In the genomic region with DNA sequence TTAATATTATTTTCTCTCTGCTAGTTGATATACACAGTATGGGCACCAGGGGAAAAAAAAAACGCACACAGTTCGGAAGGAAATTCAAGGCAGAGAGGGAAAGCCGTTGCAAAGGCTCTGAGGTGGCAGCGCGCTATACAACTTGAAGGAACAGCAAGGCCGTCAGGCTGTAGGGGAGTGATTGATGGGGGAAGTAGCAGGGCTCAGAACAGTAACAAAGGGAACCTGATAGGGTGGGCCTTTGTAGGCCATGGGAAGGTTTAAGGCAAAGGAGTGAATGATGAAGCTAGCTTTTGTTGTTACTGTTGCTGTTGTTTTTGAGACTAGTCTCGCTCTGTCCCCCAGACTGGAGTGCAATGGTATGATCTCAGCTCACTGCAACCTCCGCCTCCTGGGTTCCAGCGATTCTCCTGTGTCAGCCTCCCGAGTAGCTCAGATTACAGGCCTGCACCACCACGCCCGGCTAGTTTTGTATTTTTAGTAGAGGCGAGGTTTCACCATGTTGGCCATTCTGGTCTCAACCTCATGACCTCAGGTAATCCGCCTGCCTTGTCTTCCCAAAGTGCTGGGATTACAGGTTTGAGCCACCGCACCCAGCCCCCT, we compare ENCODE assay signal across 9 cellular contexts. TPM values are rescaled to one million over a fixed set of nuclear protein-coding genes. Genes with fewer than 3 reads are reported as not detected.
DNase-seq lines count a peak whose midpoint lies in the region; ATAC-seq and TF ChIP-seq lines count a peak whose summit lies in the region.
"Had no signal": no experiment of that assay in that cellular context is flagged by ENCODE, and none has a peak within 500 bp of the region (broad histone marks: within the 10 kb centered on the region; RNA-seq: fewer than 3 reads in every experiment).

No MANE protein-coding gene starts in this region.

- no peaks in the 10 kb centered on the region for H3K9me3 Mint-ChIP-seq in activated naive CD4-positive, alpha-beta T cell treated with anti-CD3 and anti-CD28 coated beads for 36 hours
- H3K9me3 Mint-ChIP-seq: CD4-positive, alpha-beta memory T cell had no signal

- H2BK15ac ChIP-seq in mesenchymal stem cell (ENCODE audit: low read depth, poor library complexity, severe bottlenecking) = no peak overlapping the region

- peak overlapping the region; percentile 37 to 61 for H2BK12ac ChIP-seq in mesenchymal stem cell (ENCODE audit: low read length in 2 of 2)

- WGBS in mesenchymal stem cell = 55% methylated on average over 15 of the region's 15 CpGs
- WGBS in upper lobe of left lung, 2 donors = 55 to 61% methylated on average over 15 of the region's 15 CpGs

- ATAC-seq in upper lobe of left lung (ENCODE audit: low FRiP score in 2 of 2) (peak in 1 of 2 donors; percentile 38), HG03097 (IDR thresholded peaks at IDR 0.05; ENCODE audit: low FRiP score, unreplicated experiment) (no peak), HG02763 (IDR thresholded peaks at IDR 0.05; ENCODE audit: unreplicated experiment) (no peak)

- no peak overlapping the region for H3K4me2 ChIP-seq in mesenchymal stem cell (ENCODE audit: low read length, poor library complexity, severe bottlenecking)

- no peak overlapping the region for H2AFZ ChIP-seq in mesenchymal stem cell (ENCODE audit: low read depth, low read length)

- H3K27ac Mint-ChIP-seq in activated naive CD4-positive, alpha-beta T cell treated with anti-CD3 and anti-CD28 coated beads for 36 hours = peak overlapping the region; percentile 47

- intact Hi-C loops in activated naive CD4-positive, alpha-beta T cell treated with anti-CD3 and anti-CD28 coated beads for 36 hours (cut with micrococcal nuclease) = loop anchor here (1.0 to 5.0 kb wide), 8 partner anchors 40 to 347 kb away; a partner anchor contains a TSS

- no peaks in the 10 kb centered on the region for H3K27me3 Mint-ChIP-seq in activated naive CD4-positive, alpha-beta T cell treated with anti-CD3 and anti-CD28 coated beads for 36 hours (ENCODE audit: low read depth)
- H3K27me3 Mint-ChIP-seq: CD4-positive, alpha-beta memory T cell had no signal

- no peaks in the 10 kb centered on the region for H3K79me1 ChIP-seq in mesenchymal stem cell (replicated peaks; ENCODE audit: low read length, poor library complexity, severe bottlenecking)

- H3K27ac ChIP-seq in cingulate gyrus (ENCODE audit: low read depth, low read length) (peak overlapping the region; percentile 0), mesenchymal stem cell (ENCODE audit: low read length, poor library complexity, severe bottlenecking) (peak overlapping the region; percentile 25), upper lobe of left lung (peak overlapping the region in 3 of 4 donors; percentile 9 to 45 (median 37))

- H3K27me3 ChIP-seq in mesenchymal stem cell (ENCODE audit: control insufficient read depth in 1 of 2, insufficient read depth in 1 of 2, low read length in 2 of 2) (no peaks in the 10 kb centered on the region), upper lobe of left lung (no peaks in the 10 kb centered on the region)

- no peaks in the 10 kb centered on the region for H3K36me3 Mint-ChIP-seq in activated naive CD4-positive, alpha-beta T cell treated with anti-CD3 and anti-CD28 coated beads for 36 hours (ENCODE audit: low read depth)

- peak overlapping the region in 1 of 2 experiments; percentile 47 for H3K4me3 ChIP-seq in mesenchymal stem cell (ENCODE audit: insufficient read depth in 1 of 2, low read depth in 1 of 2, low read length in 2 of 2)
- H3K4me3 ChIP-seq in upper lobe of left lung = peak overlapping the region in 1 of 4 donors; percentile 29

- H3K9me3 ChIP-seq in mesenchymal stem cell (ENCODE audit: control insufficient read depth, low read length) (no peaks in the 10 kb centered on the region), upper lobe of left lung (no peaks in the 10 kb centered on the region)

- peaks cover 7% of the 10 kb centered on the region for H3K4me1 Mint-ChIP-seq in activated naive CD4-positive, alpha-beta T cell treated with anti-CD3 and anti-CD28 coated beads for 36 hours (ENCODE audit: low read depth)

- no peak for TF ChIP-seq CTCF in upper lobe of left lung (IDR thresholded peaks at IDR 0.05)

- H2BK120ac ChIP-seq in mesenchymal stem cell (ENCODE audit: low read depth, low read length) = no peak overlapping the region

- peak overlapping the region in 1 of 2 experiments; percentile 31 for H3K4ac ChIP-seq in mesenchymal stem cell (ENCODE audit: low read depth in 1 of 2, low read length in 2 of 2)

- H4K91ac ChIP-seq in mesenchymal stem cell (ENCODE audit: low read length) = peak overlapping the region; percentile 57

- H3K36me3 ChIP-seq in mesenchymal stem cell (ENCODE audit: control insufficient read depth in 1 of 2, insufficient read depth in 2 of 2, low read depth in 1 of 2, low read length in 2 of 2) (peaks cover 30 to 40% of the 10 kb centered on the region in 2 experiments), upper lobe of left lung (peaks cover 10 to 14% (median 12%) of the 10 kb centered on the region in 4 donors)

- CTCF ChIA-PET in activated naive CD4-positive, alpha-beta T cell treated with anti-CD3 and anti-CD28 coated beads for 36 hours (lab: Charles Lee) = interaction anchor here (0.6 to 8.2 kb wide), 41 partner anchors 8 to 404 kb away, joined by 3 to 87 read pairs (median 4); a partner anchor contains a TSS

- H4K8ac ChIP-seq in mesenchymal stem cell (ENCODE audit: low read length) = peak overlapping the region; percentile 70

- H3K9ac ChIP-seq in mesenchymal stem cell (ENCODE audit: low read length) = peak overlapping the region; percentile 75

- no peak overlapping the region for H2BK5ac ChIP-seq in mesenchymal stem cell (ENCODE audit: low read depth, low read length, poor library complexity, severe bottlenecking)

- H3K4me1 ChIP-seq in mesenchymal stem cell (ENCODE audit: control insufficient read depth, insufficient read depth, low read depth, low read length) (peaks cover 3% of the 10 kb centered on the region), upper lobe of left lung (peaks cover 8 to 18% (median 11%) of the 10 kb centered on the region in 4 donors)

- H3K23ac ChIP-seq in mesenchymal stem cell (ENCODE audit: low read length in 2 of 2) = no peak overlapping the region

- H3K18ac ChIP-seq in mesenchymal stem cell (ENCODE audit: low read depth in 1 of 2, low read length in 2 of 2) = peak overlapping the region in 1 of 2 experiments; percentile 19

- no peak for TF ChIP-seq EP300 in upper lobe of left lung (IDR thresholded peaks at IDR 0.05)

- no peak overlapping the region for H3K14ac ChIP-seq in mesenchymal stem cell (ENCODE audit: low read length in 2 of 2)

- H2AK5ac ChIP-seq in mesenchymal stem cell (ENCODE audit: low read length, severe bottlenecking) = no peak overlapping the region

- no peak for DNase-seq in activated naive CD4-positive, alpha-beta T cell treated with anti-CD3 and anti-CD28 coated beads for 36 hours
- no peak for DNase-seq in activated naive CD4-positive, alpha-beta T cell treated with anti-CD3 and anti-CD28 coated beads, Interleukin-2, amount 50 U/mL, for 16 hours
- no peak for DNase-seq in mesenchymal stem cell
- DNase-seq in upper lobe of left lung = no peak
- no peak for DNase-seq in DMS53 (lab: John Stamatoyannopoulos, UW)

- no peak for TF ChIP-seq POLR2A in upper lobe of left lung (IDR thresholded peaks at IDR 0.05)

- no peak overlapping the region for H3K4me3 Mint-ChIP-seq in activated naive CD4-positive, alpha-beta T cell treated with anti-CD3 and anti-CD28 coated beads for 36 hours

RNA-seq across cellular contexts. Expression of a gene that starts 27.0 kb away (rescaled TPM):
- total RNA-seq in activated naive CD4-positive, alpha-beta T cell treated with anti-CD3 and anti-CD28 coated beads for 36 hours = not detected
- polyA plus RNA-seq in mesenchymal stem cell (2013, experiment 1 of 2) = 0.03 TPM
- 0.11 TPM for polyA plus RNA-seq in mesenchymal stem cell (2013, experiment 2 of 2)
- 10 to 100 TPM in 1 of 6 donors, 1 to 10 TPM in 5; 2.1 to 23.0 (median 4.8) TPM for total RNA-seq in upper lobe of left lung
